ENCODE assay signal across 25 cellular contexts in the genomic region with DNA sequence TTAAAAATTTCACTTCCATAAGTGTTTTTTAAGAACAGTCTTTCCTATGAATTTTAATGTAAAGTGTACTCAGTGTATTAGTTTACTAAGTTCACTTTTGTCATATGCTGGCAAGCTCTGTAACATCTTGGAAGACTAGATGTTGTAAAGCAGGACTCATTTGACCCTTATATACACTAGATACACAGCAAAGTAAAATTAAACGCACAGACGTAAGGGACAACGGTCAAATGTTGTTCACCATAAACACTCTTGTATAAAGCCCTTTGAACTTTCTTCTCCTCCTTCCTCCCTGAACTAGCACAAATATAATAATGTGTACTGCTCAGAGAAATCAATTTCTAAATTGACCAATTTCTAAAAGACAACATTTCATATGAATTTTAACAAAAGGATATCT. TPM values are rescaled to one million over a fixed set of nuclear protein-coding genes. Genes with fewer than 3 reads are reported as not detected.
DNase-seq lines count a peak whose midpoint lies in the region; ATAC-seq, FAIRE-seq and TF ChIP-seq lines count a peak whose summit lies in the region.
"Had no signal": no experiment of that assay in that cellular context is flagged by ENCODE, and none has a peak within 500 bp of the region (broad histone marks: within the 10 kb centered on the region; RNA-seq: fewer than 3 reads in every experiment).

No MANE protein-coding gene starts in this region.

- intact Hi-C loops in K562 (cut with micrococcal nuclease) (no loop called here), colonic mucosa (cut with DNase I) (no loop called here)

- H3K27me3 ChIP-seq in K562 (ENCODE audit: control insufficient read depth in 2 of 2, insufficient read depth in 2 of 2, low read length in 2 of 2) (no peaks in the 10 kb centered on the region), colonic mucosa (no peaks in the 10 kb centered on the region), small intestine (ENCODE audit: control insufficient read depth in 2 of 2, insufficient read depth in 2 of 2, low read length in 2 of 2) (no peaks in the 10 kb centered on the region)
- H3K27me3 ChIP-seq: BE2C; BLaER1 treated with 17β-estradiol and CSF1 and Interleukin-3, amounts not matched to agents 10 nM and 100 nM had no signal

- H3K36me3 ChIP-seq in K562 (ENCODE audit: control insufficient read depth, insufficient read depth, low read length), result no peaks in the 10 kb centered on the region
- no peaks in the 10 kb centered on the region for H3K36me3 ChIP-seq in colonic mucosa
- H3K36me3 ChIP-seq in small intestine (ENCODE audit: control insufficient read depth in 2 of 2, insufficient read depth in 2 of 2, low read length in 2 of 2), result no peaks in the 10 kb centered on the region
- H3K36me3 ChIP-seq: BE2C; BLaER1 treated with 17β-estradiol and CSF1 and Interleukin-3, amounts not matched to agents 10 nM and 100 nM had no signal

- TF ChIP-seq CTCF in K562 (IDR thresholded peaks at IDR 0.05 in 2 of 3, conservative IDR thresholded peaks at IDR 0.05 in 1 of 3; ENCODE audit: insufficient read depth in 2 of 3, low read depth in 1 of 3, low read length in 3 of 3) (no peak), colonic mucosa (IDR thresholded peaks at IDR 0.05) (no peak)

- POLR2A ChIA-PET in K562 (lab: Yijun Ruan, JAX), result no interaction called here

- TF ChIP-seq POLR2A in K562 (conservative IDR thresholded peaks at IDR 0.05), result no peak

- TF ChIP-seq RAD21 in K562 (CRISPR knock-in tag; conservative IDR thresholded peaks at IDR 0.05 in 1 of 2, IDR thresholded peaks at IDR 0.05 in 1 of 2), result no peak

- CTCF ChIA-PET in K562 (lab: Yijun Ruan, JAX; ENCODE audit: low intra/inter-chr PET ratio), result no interaction called here

- no peak overlapping the region for H3K9ac ChIP-seq in K562 (ENCODE audit: insufficient read depth in 1 of 2, low read depth in 2 of 2, low read length in 2 of 2)
- no peak overlapping the region for H3K9ac ChIP-seq in colonic mucosa (ENCODE audit: low read depth in 2 of 2, low read length in 2 of 2)
- H3K9ac ChIP-seq: BLaER1 treated with 17β-estradiol and CSF1 and Interleukin-3, amounts not matched to agents 10 nM and 100 nM; GM23248 had no signal

- H3K9me3 ChIP-seq in K562 (replicated peaks; ENCODE audit: control insufficient read depth, insufficient read depth, low read depth, low read length) (no peaks in the 10 kb centered on the region), colonic mucosa (no peaks in the 10 kb centered on the region), small intestine (ENCODE audit: control insufficient read depth, low read depth) (no peaks in the 10 kb centered on the region)
- H3K9me3 ChIP-seq: A549; BE2C; BLaER1 treated with 17β-estradiol and CSF1 and Interleukin-3, amounts not matched to agents 10 nM and 100 nM had no signal

- DNase-seq in K562 (ENCODE audit: extremely low read depth in 1 of 4, low spot score in 3 of 4), result no peak
- no peak for DNase-seq in colonic mucosa
- peak; percentile 85 for DNase-seq in small intestine
- DNase-seq in cortex of kidney (lab: John Stamatoyannopoulos, UW), result no peak
- no peak for DNase-seq in SHP77 (lab: John Stamatoyannopoulos, UW)
- DNase-seq: 8988T; ACHN; AML-193; BE2C; CD4-positive, alpha-beta T cell; CD8-positive, alpha-beta memory T cell; DMS 273 treated with DMSO at 0.1 percent for 48 hours; DMS79; EL; GDM1; GM23248; H7; HCEC 1CT had no signal

- BruUV-seq in K562 (replicated peaks; lab: Mats Ljungman, UMichigan), result no TSS peak

- H4K20me1 ChIP-seq in K562 (replicated peaks; ENCODE audit: control insufficient read depth, insufficient read depth, low read length), result no peaks in the 10 kb centered on the region
- H4K20me1 ChIP-seq: BLaER1 treated with 17β-estradiol and CSF1 and Interleukin-3, amounts not matched to agents 10 nM and 100 nM had no signal

- no peak for FAIRE-seq in K562 (lab: Jason Lieb, UNC)
- FAIRE-seq in small intestine (lab: Jason Lieb, UNC), result no peak
- FAIRE-seq: A549, D721Med, GM12878, GM19239, H1 had no signal

- ATAC-seq in K562 (no peak), HG02798 (IDR thresholded peaks at IDR 0.05; ENCODE audit: poor library complexity, unreplicated experiment) (no peak)
- ATAC-seq: A549, GM12878 had no signal

- TF ChIP-seq EP300 in K562 (IDR thresholded peaks at IDR 0.05; ENCODE audit: low read length), result no peak

- 56% methylated on average over 3 of the region's 3 CpGs for WGBS in K562 (ENCODE audit: insufficient coverage, low coverage, missing lambda C conversion rate)
- 13 to 52% (median 35%) methylated on average over 3 of the region's 3 CpGs for WGBS in small intestine, 3 donors

- no peaks in the 10 kb centered on the region for H3K79me2 ChIP-seq in K562 (ENCODE audit: control insufficient read depth, insufficient read depth, low read length)

- H3K4me3 ChIP-seq in K562 (no peak overlapping the region), colonic mucosa (no peak overlapping the region), small intestine (ENCODE audit: low read depth in 1 of 2, low read length in 2 of 2) (no peak overlapping the region)
- H3K4me3 ChIP-seq: A549; BLaER1 treated with 17β-estradiol and CSF1 and Interleukin-3, amounts not matched to agents 10 nM and 100 nM; GM12878; GM23248 had no signal

- H3K27ac ChIP-seq in K562 (ENCODE audit: extremely low read depth, low read depth, low read length) (no peak overlapping the region), colonic mucosa (peak overlapping the region; percentile 44), small intestine (ENCODE audit: low read depth in 1 of 2, low read length in 1 of 2) (peak overlapping the region in 1 of 2 donors; percentile 1)
- H3K27ac ChIP-seq: A549; BLaER1 treated with 17β-estradiol and CSF1 and Interleukin-3, amounts not matched to agents 10 nM and 100 nM; GM23248 had no signal

- 0 out of 2 replicates have a peak overlapping the region, but pooled peaks have one; percentile 11 for H2AFZ ChIP-seq in K562 (ENCODE audit: low read depth, low read length)
- H2AFZ ChIP-seq: GM23248 had no signal

- no peak overlapping the region for H3K4me2 ChIP-seq in K562 (ENCODE audit: insufficient read depth, low read length)
- H3K4me2 ChIP-seq: A549; BLaER1 treated with 17β-estradiol and CSF1 and Interleukin-3, amounts not matched to agents 10 nM and 100 nM had no signal

- H3K4me1 ChIP-seq in K562 (replicated peaks in 1 of 2; ENCODE audit: control insufficient read depth in 2 of 2, insufficient read depth in 2 of 2, low read length in 2 of 2) (no peaks in the 10 kb centered on the region; a peak in 1 of 5 replicates), colonic mucosa (no peaks in the 10 kb centered on the region), small intestine (ENCODE audit: control insufficient read depth in 2 of 2, insufficient read depth in 1 of 2, low read depth in 1 of 2, low read length in 1 of 2) (peaks cover 0 to 5% of the 10 kb centered on the region in 2 donors)
- H3K4me1 ChIP-seq: A549; BE2C; BLaER1 treated with 17β-estradiol and CSF1 and Interleukin-3, amounts not matched to agents 10 nM and 100 nM had no signal

- in situ Hi-C loops in K562 (cut with MboI), result no loop called here

- no peaks in the 10 kb centered on the region for H3K9me1 ChIP-seq in K562 (ENCODE audit: control insufficient read depth, insufficient read depth, low read length)

TF ChIP-seq in K562, 482 proteins besides CTCF, POLR2A, EP300 and RAD21 (continues in another document):
- no peak for TF ChIP-seq CHCHD3 (CRISPR knock-in tag; IDR thresholded peaks at IDR 0.05)
- TF ChIP-seq ZNF263 (CRISPR knock-in tag; IDR thresholded peaks at IDR 0.05; ENCODE audit: borderline replicate concordance), result no peak
- TF ChIP-seq TBL1XR1 (IDR thresholded peaks at IDR 0.05; ENCODE audit: low read length in 2 of 2), result no peak

RNA-seq across cellular contexts. Expression of gene GOT2, which starts 7.0 kb away (rescaled TPM):
- 67.0 and 76.2 TPM in 2 replicates for total RNA-seq in K562 (2011; cell fraction: chromatin; rRNA removed; ENCODE audit: low replicate concordance)
- total RNA-seq in K562 (2011; cell fraction: nucleolus; rRNA removed), result 44.5 and 48.2 TPM in 2 replicates
- total RNA-seq in K562 (2011; cell fraction: nucleoplasm; rRNA removed), result 51.8 and 70.7 TPM in 2 replicates
- 76.5 and 92.9 TPM in 2 replicates for total RNA-seq in K562 (2014; rRNA removed)
- total RNA-seq in K562 (2014; rRNA removed; fragmentation: Illumina TruSeq; extraction: Trizol), result 80.2 and 85.4 TPM in 2 replicates
- total RNA-seq in K562 (2015; rRNA removed; fragmentation: Illumina TruSeq; extraction: Trizol), result 60.4 and 64.7 TPM in 2 replicates
- 149 and 157 TPM in 2 replicates for total RNA-seq in K562 (2021)
- 43.1 and 58.9 TPM in 2 replicates for polyA plus RNA-seq in K562 (2011; rRNA removed)
- 30.9 and 48.3 TPM in 2 replicates for polyA plus RNA-seq in K562 (2011; cell fraction: cytosol; rRNA removed)
- polyA plus RNA-seq in K562 (2011; cell fraction: nucleus; rRNA removed), result 51.3 and 63.0 TPM in 2 replicates
- 106 and 113 TPM in 2 replicates for polyA plus RNA-seq in K562 (2012)
- polyA plus RNA-seq in K562 (2014; fragmentation: Illumina TruSeq; extraction: Trizol), result 170 and 190 TPM in 2 replicates
- 10 to 100 TPM; 81.8 to 83.8 TPM for polyA plus RNA-seq in K562 (2014; fragmentation: Nextera tagmentation; extraction: Ambion mirVana)
- polyA plus RNA-seq in K562 (2014; rRNA removed), result 63.8 and 70.1 TPM in 2 replicates
- 59.5 and 76.3 TPM in 2 replicates for polyA minus RNA-seq in K562 (2011; rRNA and poly(A)+ RNA removed)
- 90.9 and 96.3 TPM in 2 replicates for polyA minus RNA-seq in K562 (2011; cell fraction: cytosol; rRNA and poly(A)+ RNA removed)
- 14.5 and 25.9 TPM in 2 replicates for polyA minus RNA-seq in K562 (2011; cell fraction: nucleus; rRNA and poly(A)+ RNA removed)
- 100 to 1,000 TPM; 117 to 184 TPM for total RNA-seq in colonic mucosa
- polyA plus RNA-seq in small intestine, result 10 to 100 TPM; 41.9 to 78.3 (median 63.3) TPM

RNA-seq across cellular contexts. Expression of gene SLC38A7, which starts 56.6 kb away (rescaled TPM):
- total RNA-seq in K562 (2011; cell fraction: chromatin; rRNA removed; ENCODE audit: low replicate concordance), result 23.4 and 60.6 TPM in 2 replicates
- 35.5 and 38.3 TPM in 2 replicates for total RNA-seq in K562 (2011; cell fraction: nucleolus; rRNA removed)
- 33.8 and 36.0 TPM in 2 replicates for total RNA-seq in K562 (2011; cell fraction: nucleoplasm; rRNA removed)
- total RNA-seq in K562 (2014; rRNA removed) (5.8 and 6.5 TPM in 2 replicates), K562 (2014; rRNA removed; fragmentation: Illumina TruSeq; extraction: Trizol) (4.7 and 5.9 TPM in 2 replicates), K562 (2015; rRNA removed; fragmentation: Illumina TruSeq; extraction: Trizol) (7.2 and 7.5 TPM in 2 replicates), K562 (2021) (9.8 and 12.2 TPM in 2 replicates), colonic mucosa (10 to 100 TPM; 10.8 to 15.5 TPM)
- polyA plus RNA-seq in K562 (2011; rRNA removed) (5.5 and 5.7 TPM in 2 replicates), K562 (2014; fragmentation: Illumina TruSeq; extraction: Trizol) (7.8 and 8.1 TPM in 2 replicates), K562 (2014; fragmentation: Nextera tagmentation; extraction: Ambion mirVana) (1 to 10 TPM; 2.7 to 2.8 TPM), K562 (2014; rRNA removed) (7.2 and 10.4 TPM in 2 replicates), small intestine (1 to 10 TPM; 2.7 to 7.9 (median 3.6) TPM)
- polyA plus RNA-seq in K562 (2011; cell fraction: cytosol; rRNA removed), result 5.0 and 9.4 TPM in 2 replicates
- 5.5 and 14.4 TPM in 2 replicates for polyA plus RNA-seq in K562 (2011; cell fraction: nucleus; rRNA removed)
- 8.2 and 9.9 TPM in 2 replicates for polyA plus RNA-seq in K562 (2012)
- 8.9 and 13.4 TPM in 2 replicates for polyA minus RNA-seq in K562 (2011; rRNA and poly(A)+ RNA removed)
- 3.5 and 6.9 TPM in 2 replicates for polyA minus RNA-seq in K562 (2011; cell fraction: cytosol; rRNA and poly(A)+ RNA removed)
- 14.9 and 20.9 TPM in 2 replicates for polyA minus RNA-seq in K562 (2011; cell fraction: nucleus; rRNA and poly(A)+ RNA removed)
